In genomic region chr21:37564341-37564923, GRCh38 we compare ENCODE assay signal across 8 cellular contexts.
DNase-seq lines count a peak whose midpoint lies in the region; ATAC-seq, FAIRE-seq and TF ChIP-seq lines count a peak whose summit lies in the region.

No MANE protein-coding gene starts in this region.

- peaks cover 14% of the 10 kb centered on the region for H3K4me1 ChIP-seq in mammary epithelial cell (ENCODE audit: insufficient read depth, low read length)

- dilution Hi-C loops in mammary epithelial cell (cut with HindIII; ENCODE audit: low sequenced_read_pairs) = no loop called here

- BruUV-seq in mammary epithelial cell (replicated peaks; lab: Mats Ljungman, UMichigan) = no TSS peak

- FAIRE-seq in islet of Langerhans (lab: Jason Lieb, UNC) = peak; percentile 47

- no peaks in the 10 kb centered on the region for H4K20me1 ChIP-seq in mammary epithelial cell (ENCODE audit: insufficient read depth, low read length)

- intact Hi-C loops in mammary epithelial cell (cut with micrococcal nuclease) = loop anchor here (5.0 kb wide), 2 partner anchors 73 to 397 kb away; no protein-coding TSS in a partner anchor

- H2AFZ ChIP-seq in mammary epithelial cell (ENCODE audit: low read depth, low read length) = peak overlapping the region; percentile 95

- CTCF ChIA-PET in mammary epithelial cell (lab: Charles Lee; ENCODE audit: low non-redundant PET) = interaction anchor here (0.6 to 0.8 kb wide), 3 partner anchors 101 to 875 kb away, joined by 3 to 5 read pairs (median 4); no protein-coding TSS in a partner anchor

- peak; percentile 40 for DNase-seq in NCI-H2081 treated with DMSO at 0.1 percent for 48 hours (lab: John Stamatoyannopoulos, UW)
- peak; percentile 76 for DNase-seq in WERI-Rb-1
- peak; percentile 99 for DNase-seq in mammary epithelial cell
- DNase-seq in stimulated activated CD4-positive, alpha-beta T cell treated with anti-CD3 and anti-CD28 coated beads, Interleukin-15, amount 100 ng/mL, for 1 hour (ENCODE audit: low read depth in 1 of 2, low spot score in 1 of 2) = peak; percentile 66 to 72
- DNase-seq in GM19240 (ENCODE audit: insufficient read length, low spot score) = no peak

- H3K4me3 ChIP-seq in WERI-Rb-1 (ENCODE audit: low read depth, low read length) = peak overlapping the region; percentile 83
- H3K4me3 ChIP-seq in mammary epithelial cell (replicated peaks in 1 of 3; ENCODE audit: insufficient read depth in 1 of 3, low read depth in 2 of 3, low read length in 3 of 3) = peak overlapping the region; percentile 11 to 80 (median 45)

- peak; percentile 27; the same call in 1 of the 2 replicates for TF ChIP-seq CTCF in WERI-Rb-1 (IDR thresholded peaks at IDR 0.05; ENCODE audit: low read depth, low read length)
- TF ChIP-seq CTCF in mammary epithelial cell (conservative IDR thresholded peaks at IDR 0.05 in 1 of 2, IDR thresholded peaks at IDR 0.05 in 1 of 2; ENCODE audit: extremely low read depth in 1 of 2, insufficient read depth in 1 of 2, low read depth in 1 of 2, low read length in 2 of 2) = peak in 1 of 2 donors; percentile 31

- in situ Hi-C loops in mammary epithelial cell (cut with MboI; ENCODE audit: low sequenced_read_pairs in 2 of 2) = no loop called here

- H3K4me2 ChIP-seq in mammary epithelial cell (ENCODE audit: insufficient read depth, low read depth, low read length) = peak overlapping the region; percentile 74

- WGBS in mammary epithelial cell (ENCODE audit: low coverage, missing lambda C conversion rate) = 5% methylated on average over 14 of the region's 14 CpGs

- H3K36me3 ChIP-seq in WERI-Rb-1 (no peaks in the 10 kb centered on the region), mammary epithelial cell (ENCODE audit: insufficient read depth, low read length) (no peaks in the 10 kb centered on the region)

- H3K79me2 ChIP-seq in mammary epithelial cell (ENCODE audit: insufficient read depth, low read length) = no peaks in the 10 kb centered on the region

- H3K27me3 ChIP-seq in WERI-Rb-1 (ENCODE audit: insufficient read depth, low read depth, severe bottlenecking) (no peaks in the 10 kb centered on the region), mammary epithelial cell (ENCODE audit: insufficient read depth, low read length) (no peaks in the 10 kb centered on the region)

- H3K9ac ChIP-seq in mammary epithelial cell (ENCODE audit: insufficient read depth, low read length) = peak overlapping the region; percentile 71

- ATAC-seq in GM18502 (IDR thresholded peaks at IDR 0.05; ENCODE audit: poor library complexity, unreplicated experiment) (peak; percentile 58), HG02973 (IDR thresholded peaks at IDR 0.05; ENCODE audit: unreplicated experiment) (peak; percentile 45)

- H3K9me3 ChIP-seq in WERI-Rb-1 (ENCODE audit: severe bottlenecking) (no peaks in the 10 kb centered on the region), mammary epithelial cell (replicated peaks; ENCODE audit: insufficient read depth, low read length) (no peaks in the 10 kb centered on the region)

- peak overlapping the region; percentile 90 for H3K27ac ChIP-seq in WERI-Rb-1
- H3K27ac ChIP-seq in mammary epithelial cell (ENCODE audit: insufficient read depth, low read depth, low read length) = peak overlapping the region; percentile 91
